Comparison of ENCODE assay signal across 1 cellular context in the genomic region with DNA sequence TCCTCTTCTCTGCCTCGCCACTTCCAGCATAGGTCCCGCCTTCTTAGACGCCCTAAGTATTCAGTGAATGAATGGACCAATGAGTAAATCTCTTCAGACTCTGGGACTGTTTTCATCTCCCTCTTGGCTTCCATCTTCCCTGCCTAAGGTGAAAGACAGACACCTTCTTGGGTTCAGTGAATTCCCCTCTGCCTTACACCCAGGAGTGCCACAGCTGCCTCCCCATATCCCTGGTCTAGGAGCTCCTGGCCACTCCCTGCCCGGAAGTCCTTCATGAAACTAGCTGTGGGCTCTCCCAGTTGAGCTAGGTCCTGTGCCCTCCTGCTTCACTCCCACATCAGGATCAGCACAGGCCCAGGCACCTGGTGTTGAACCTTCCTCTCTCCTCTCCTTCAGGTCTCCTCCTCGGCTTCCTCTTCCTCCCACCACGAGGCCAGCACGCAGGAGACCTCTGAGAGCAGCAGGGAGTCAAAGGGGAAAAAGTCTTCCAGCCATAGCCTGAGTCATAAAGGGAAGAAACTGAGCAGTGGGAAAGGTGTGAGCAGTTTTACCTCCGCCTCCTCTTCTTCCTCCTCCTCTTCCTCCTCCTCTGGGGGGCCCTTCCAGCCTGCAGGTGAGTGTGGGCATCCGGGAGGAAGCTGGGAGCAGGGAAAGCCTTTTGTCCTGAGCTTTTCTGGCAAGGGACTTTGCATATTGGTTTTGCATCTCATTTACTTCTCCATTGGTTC.
TF ChIP-seq lines count a peak whose summit lies in the region.

No MANE protein-coding gene starts in this region.

TF ChIP-seq in K562, 482 proteins besides CTCF, POLR2A, EP300 and RAD21:
- TF ChIP-seq, protein P1, sequence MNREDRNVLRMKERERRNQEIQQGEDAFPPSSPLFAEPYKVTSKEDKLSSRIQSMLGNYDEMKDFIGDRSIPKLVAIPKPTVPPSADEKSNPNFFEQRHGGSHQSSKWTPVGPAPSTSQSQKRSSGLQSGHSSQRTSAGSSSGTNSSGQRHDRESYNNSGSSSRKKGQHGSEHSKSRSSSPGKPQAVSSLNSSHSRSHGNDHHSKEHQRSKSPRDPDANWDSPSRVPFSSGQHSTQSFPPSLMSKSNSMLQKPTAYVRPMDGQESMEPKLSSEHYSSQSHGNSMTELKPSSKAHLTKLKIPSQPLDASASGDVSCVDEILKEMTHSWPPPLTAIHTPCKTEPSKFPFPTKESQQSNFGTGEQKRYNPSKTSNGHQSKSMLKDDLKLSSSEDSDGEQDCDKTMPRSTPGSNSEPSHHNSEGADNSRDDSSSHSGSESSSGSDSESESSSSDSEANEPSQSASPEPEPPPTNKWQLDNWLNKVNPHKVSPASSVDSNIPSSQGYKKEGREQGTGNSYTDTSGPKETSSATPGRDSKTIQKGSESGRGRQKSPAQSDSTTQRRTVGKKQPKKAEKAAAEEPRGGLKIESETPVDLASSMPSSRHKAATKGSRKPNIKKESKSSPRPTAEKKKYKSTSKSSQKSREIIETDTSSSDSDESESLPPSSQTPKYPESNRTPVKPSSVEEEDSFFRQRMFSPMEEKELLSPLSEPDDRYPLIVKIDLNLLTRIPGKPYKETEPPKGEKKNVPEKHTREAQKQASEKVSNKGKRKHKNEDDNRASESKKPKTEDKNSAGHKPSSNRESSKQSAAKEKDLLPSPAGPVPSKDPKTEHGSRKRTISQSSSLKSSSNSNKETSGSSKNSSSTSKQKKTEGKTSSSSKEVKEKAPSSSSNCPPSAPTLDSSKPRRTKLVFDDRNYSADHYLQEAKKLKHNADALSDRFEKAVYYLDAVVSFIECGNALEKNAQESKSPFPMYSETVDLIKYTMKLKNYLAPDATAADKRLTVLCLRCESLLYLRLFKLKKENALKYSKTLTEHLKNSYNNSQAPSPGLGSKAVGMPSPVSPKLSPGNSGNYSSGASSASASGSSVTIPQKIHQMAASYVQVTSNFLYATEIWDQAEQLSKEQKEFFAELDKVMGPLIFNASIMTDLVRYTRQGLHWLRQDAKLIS (CRISPR knock-in tag; IDR thresholded peaks at IDR 0.05) = no peak
- TF ChIP-seq TBL1XR1 (IDR thresholded peaks at IDR 0.05; ENCODE audit: low read length in 2 of 2) (no peak), CAMTA2 (CRISPR knock-in tag; conservative IDR thresholded peaks at IDR 0.05) (no peak), POLR2G (IDR thresholded peaks at IDR 0.05; ENCODE audit: low read depth, low read length) (0 out of 2 replicates have a peak, but pooled peaks have one; percentile 24), GATA2 (CRISPR knock-in tag; IDR thresholded peaks at IDR 0.05) (no peak), RBFOX2 (IDR thresholded peaks at IDR 0.05; ENCODE audit: low read depth, low read length) (0 out of 2 replicates have a peak, but pooled peaks have one; percentile 28), NCOA2 (IDR thresholded peaks at IDR 0.05; ENCODE audit: partially characterized antibody in 2 of 2) (no peak), ZEB2 (IDR thresholded peaks at IDR 0.05) (no peak)
- TF ChIP-seq, protein P2, sequence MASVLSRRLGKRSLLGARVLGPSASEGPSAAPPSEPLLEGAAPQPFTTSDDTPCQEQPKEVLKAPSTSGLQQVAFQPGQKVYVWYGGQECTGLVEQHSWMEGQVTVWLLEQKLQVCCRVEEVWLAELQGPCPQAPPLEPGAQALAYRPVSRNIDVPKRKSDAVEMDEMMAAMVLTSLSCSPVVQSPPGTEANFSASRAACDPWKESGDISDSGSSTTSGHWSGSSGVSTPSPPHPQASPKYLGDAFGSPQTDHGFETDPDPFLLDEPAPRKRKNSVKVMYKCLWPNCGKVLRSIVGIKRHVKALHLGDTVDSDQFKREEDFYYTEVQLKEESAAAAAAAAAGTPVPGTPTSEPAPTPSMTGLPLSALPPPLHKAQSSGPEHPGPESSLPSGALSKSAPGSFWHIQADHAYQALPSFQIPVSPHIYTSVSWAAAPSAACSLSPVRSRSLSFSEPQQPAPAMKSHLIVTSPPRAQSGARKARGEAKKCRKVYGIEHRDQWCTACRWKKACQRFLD (CRISPR knock-in tag; IDR thresholded peaks at IDR 0.05) = no peak
- TF ChIP-seq, protein P3, sequence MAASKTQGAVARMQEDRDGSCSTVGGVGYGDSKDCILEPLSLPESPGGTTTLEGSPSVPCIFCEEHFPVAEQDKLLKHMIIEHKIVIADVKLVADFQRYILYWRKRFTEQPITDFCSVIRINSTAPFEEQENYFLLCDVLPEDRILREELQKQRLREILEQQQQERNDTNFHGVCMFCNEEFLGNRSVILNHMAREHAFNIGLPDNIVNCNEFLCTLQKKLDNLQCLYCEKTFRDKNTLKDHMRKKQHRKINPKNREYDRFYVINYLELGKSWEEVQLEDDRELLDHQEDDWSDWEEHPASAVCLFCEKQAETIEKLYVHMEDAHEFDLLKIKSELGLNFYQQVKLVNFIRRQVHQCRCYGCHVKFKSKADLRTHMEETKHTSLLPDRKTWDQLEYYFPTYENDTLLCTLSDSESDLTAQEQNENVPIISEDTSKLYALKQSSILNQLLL (CRISPR knock-in tag; IDR thresholded peaks at IDR 0.05; ENCODE audit: borderline replicate concordance) = no peak
TF ChIP-seq in K562: peak in this region for 2.
